In the genomic region with DNA sequence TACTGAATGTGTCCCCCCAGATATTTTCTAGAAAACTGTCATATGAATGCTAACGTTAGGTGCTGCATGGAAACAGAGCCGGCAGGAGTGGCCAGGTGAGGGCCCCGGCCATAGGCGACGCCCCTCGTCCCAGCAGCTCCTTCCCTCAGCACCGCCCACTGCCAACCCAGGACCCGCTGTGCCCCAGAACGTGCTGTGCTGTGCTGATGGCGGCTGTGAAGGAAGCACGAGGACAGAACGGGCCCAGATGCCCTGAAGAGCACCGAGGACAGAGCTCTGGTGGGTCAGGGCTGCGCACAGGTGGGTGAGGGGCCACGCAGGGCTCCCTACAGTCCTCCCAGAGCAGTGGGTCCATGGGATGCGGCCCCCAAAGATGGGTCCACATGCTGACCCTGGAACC, we compare ENCODE assay signal across 29 cellular contexts. TPM values are rescaled to one million over a fixed set of nuclear protein-coding genes. Genes with fewer than 3 reads are reported as not detected.
DNase-seq lines count a peak whose midpoint lies in the region; ATAC-seq and TF ChIP-seq lines count a peak whose summit lies in the region.
"Had no signal": no experiment of that assay in that cellular context is flagged by ENCODE, and none has a peak within 500 bp of the region (broad histone marks: within the 10 kb centered on the region; RNA-seq: fewer than 3 reads in every experiment).

No MANE protein-coding gene starts in this region.

- peaks cover 4 to 6% of the 10 kb centered on the region in 2 donors for H3K36me3 Mint-ChIP-seq in activated T-cell treated with anti-CD3 and anti-CD28 coated beads, Interleukin-2, amount 50 U/mL, for 72 hours (ENCODE audit: insufficient read depth in 2 of 2)
- H3K36me3 Mint-ChIP-seq in activated naive CD8-positive, alpha-beta T cell treated with anti-CD3 and anti-CD28 coated beads, Interleukin-2, amount 50 U/mL, for 24 hours (ENCODE audit: low read depth) = peaks cover 37% of the 10 kb centered on the region
- peaks cover 87% of the 10 kb centered on the region for H3K36me3 Mint-ChIP-seq in stimulated activated effector memory CD8-positive, alpha-beta T cell treated with anti-CD3 and anti-CD28 coated beads, Interleukin-12 subunit alpha, Interleukin-12 subunit beta, amount 100 ng/mL, for 72 hours

- no peaks in the 10 kb centered on the region for H3K27me3 ChIP-seq in gastrocnemius medialis
- H3K27me3 ChIP-seq: colonic mucosa, esophagus muscularis mucosa, gastroesophageal sphincter, pancreas, thyroid gland had no signal

- H3K36me3 ChIP-seq in gastrocnemius medialis = no peaks in the 10 kb centered on the region
- H3K36me3 ChIP-seq: colonic mucosa had no signal

- no peak for ATAC-seq in activated T-cell treated with anti-CD3 and anti-CD28 coated beads, Interleukin-2, amount 50 U/mL, for 72 hours (replicated peaks in 1 of 2)
- no peak for ATAC-seq in activated naive CD8-positive, alpha-beta T cell treated with anti-CD3 and anti-CD28 coated beads, Interleukin-2, amount 50 U/mL, for 24 hours
- ATAC-seq in stimulated activated effector memory CD8-positive, alpha-beta T cell treated with anti-CD3 and anti-CD28 coated beads, Interleukin-12 subunit alpha, Interleukin-12 subunit beta, amount 100 ng/mL, for 72 hours = no peak
- ATAC-seq in gastrocnemius medialis = no peak
- ATAC-seq: gastroesophageal sphincter, left lobe of liver, pancreas, right cardiac atrium had no signal

- H3K4me1 Mint-ChIP-seq in activated T-cell treated with anti-CD3 and anti-CD28 coated beads, Interleukin-2, amount 50 U/mL, for 72 hours (ENCODE audit: low read depth) = peaks cover 50% of the 10 kb centered on the region
- peaks cover 90% of the 10 kb centered on the region for H3K4me1 Mint-ChIP-seq in activated naive CD8-positive, alpha-beta T cell treated with anti-CD3 and anti-CD28 coated beads, Interleukin-2, amount 50 U/mL, for 24 hours
- H3K4me1 Mint-ChIP-seq in stimulated activated effector memory CD8-positive, alpha-beta T cell treated with anti-CD3 and anti-CD28 coated beads, Interleukin-12 subunit alpha, Interleukin-12 subunit beta, amount 100 ng/mL, for 72 hours = peaks cover 97% of the 10 kb centered on the region

- no peak for DNase-seq in activated T-cell treated with anti-CD3 and anti-CD28 coated beads, Interleukin-2, amount 50 U/mL, for 72 hours
- DNase-seq in activated T-cell treated with anti-CD3 and anti-CD28 coated beads, Interleukin-2, amount 50 U/mL, for 1 hour = no peak
- no peak for DNase-seq in activated naive CD8-positive, alpha-beta T cell treated with anti-CD3 and anti-CD28 coated beads, Interleukin-2, amount 50 U/mL, for 24 hours
- no peak for DNase-seq in stimulated activated effector memory CD8-positive, alpha-beta T cell treated with anti-CD3 and anti-CD28 coated beads, Interleukin-12 subunit alpha, Interleukin-12 subunit beta, amount 100 ng/mL, for 72 hours (ENCODE audit: low spot score in 2 of 2)
- no peak for DNase-seq in NCI-H748 treated with DMSO at 0.1 percent for 48 hours (lab: John Stamatoyannopoulos, UW)
- no peak for DNase-seq in EL
- DNase-seq in gastrocnemius medialis = no peak
- DNase-seq: activated CD4-positive, alpha-beta T cell treated with anti-CD3 and anti-CD28 coated beads for 48 hours; activated CD8-positive, alpha-beta memory T cell treated with anti-CD3 and anti-CD28 coated beads, Interleukin-2, amount 50 U/mL, for 48 hours; activated gamma-delta T cell treated with Interleukin-2 at 50 U/mL for 16 hours; amniotic stem cell; colonic mucosa; effector memory CD4-positive, alpha-beta T cell; hippocampal formation; NCI-H1694; NCI-H524 treated with DMSO at 0.1 percent for 48 hours; pancreas; right cardiac atrium; RPMI8226; stimulated activated CD4-positive, alpha-beta T cell treated with anti-CD3 and anti-CD28 coated beads, Interleukin-4, amount 100 ng/mL, for 1 hour had no signal

- peak overlapping the region; percentile 69 for H3K27ac Mint-ChIP-seq in activated T-cell treated with anti-CD3 and anti-CD28 coated beads, Interleukin-2, amount 50 U/mL, for 72 hours
- peak overlapping the region; percentile 52 for H3K27ac Mint-ChIP-seq in activated naive CD8-positive, alpha-beta T cell treated with anti-CD3 and anti-CD28 coated beads, Interleukin-2, amount 50 U/mL, for 24 hours
- H3K27ac Mint-ChIP-seq in stimulated activated effector memory CD8-positive, alpha-beta T cell treated with anti-CD3 and anti-CD28 coated beads, Interleukin-12 subunit alpha, Interleukin-12 subunit beta, amount 100 ng/mL, for 72 hours = peak overlapping the region; percentile 88
- H3K27ac Mint-ChIP-seq: nephron had no signal

- in situ Hi-C loops in GM18951 (cut with MboI; ENCODE audit: low sequenced_read_pairs, unreplicated experiment) = loop anchor here (10.0 kb wide), 1 partner anchor 101 kb away; no protein-coding TSS in a partner anchor
- in situ Hi-C loops in gastrocnemius medialis (cut with MboI; ENCODE audit: low sequenced_read_pairs in 4 of 4) = no loop called here

- TF ChIP-seq CTCF in gastrocnemius medialis (IDR thresholded peaks at IDR 0.05 in 4 of 5, conservative IDR thresholded peaks at IDR 0.05 in 1 of 5) = no peak

- peak; percentile 17 for TF ChIP-seq POLR2A in GM18951 (IDR thresholded peaks at IDR 0.05; ENCODE audit: extremely low read depth, insufficient read depth, insufficient read length)
- no peak for TF ChIP-seq POLR2A in gastrocnemius medialis (IDR thresholded peaks at IDR 0.05)

- peak overlapping the region; percentile 20 to 49 for H3K4me3 Mint-ChIP-seq in activated T-cell treated with anti-CD3 and anti-CD28 coated beads, Interleukin-2, amount 50 U/mL, for 72 hours
- peak overlapping the region; percentile 45 for H3K4me3 Mint-ChIP-seq in activated naive CD8-positive, alpha-beta T cell treated with anti-CD3 and anti-CD28 coated beads, Interleukin-2, amount 50 U/mL, for 24 hours
- H3K4me3 Mint-ChIP-seq in stimulated activated effector memory CD8-positive, alpha-beta T cell treated with anti-CD3 and anti-CD28 coated beads, Interleukin-12 subunit alpha, Interleukin-12 subunit beta, amount 100 ng/mL, for 72 hours = peak overlapping the region; percentile 74
- H3K4me3 Mint-ChIP-seq: nephron had no signal

- intact Hi-C loops in gastrocnemius medialis (cut with DNase I; ENCODE audit: low total_unique reads) = no loop called here

- no peak overlapping the region for H3K4me3 ChIP-seq in gastrocnemius medialis
- H3K4me3 ChIP-seq: colonic mucosa, esophagus muscularis mucosa, gastroesophageal sphincter, HAP-1, pancreas, thyroid gland had no signal

- no peak overlapping the region for H3K27ac ChIP-seq in gastrocnemius medialis
- H3K27ac ChIP-seq: colonic mucosa, esophagus muscularis mucosa, gastroesophageal sphincter, pancreas, thyroid gland had no signal

- H3K9me3 ChIP-seq in gastrocnemius medialis = no peaks in the 10 kb centered on the region
- H3K9me3 ChIP-seq: colonic mucosa, esophagus muscularis mucosa, gastroesophageal sphincter, HAP-1, pancreas, thyroid gland had no signal

- H3K27me3 Mint-ChIP-seq in activated T-cell treated with anti-CD3 and anti-CD28 coated beads, Interleukin-2, amount 50 U/mL, for 72 hours (ENCODE audit: low read depth) = no peaks in the 10 kb centered on the region
- H3K27me3 Mint-ChIP-seq in activated naive CD8-positive, alpha-beta T cell treated with anti-CD3 and anti-CD28 coated beads, Interleukin-2, amount 50 U/mL, for 24 hours = no peaks in the 10 kb centered on the region
- H3K27me3 Mint-ChIP-seq: stimulated activated naive CD8-positive, alpha-beta T cell treated with anti-CD3 and anti-CD28 coated beads, Interleukin-15, amount 100 ng/mL, for 72 hours had no signal

- no peaks in the 10 kb centered on the region for H3K4me1 ChIP-seq in gastrocnemius medialis
- H3K4me1 ChIP-seq: colonic mucosa, HAP-1, pancreas had no signal

- H3K9me3 Mint-ChIP-seq in activated T-cell treated with anti-CD3 and anti-CD28 coated beads, Interleukin-2, amount 50 U/mL, for 72 hours = no peaks in the 10 kb centered on the region
- H3K9me3 Mint-ChIP-seq in activated naive CD8-positive, alpha-beta T cell treated with anti-CD3 and anti-CD28 coated beads, Interleukin-2, amount 50 U/mL, for 24 hours = no peaks in the 10 kb centered on the region
- H3K9me3 Mint-ChIP-seq in stimulated activated effector memory CD8-positive, alpha-beta T cell treated with anti-CD3 and anti-CD28 coated beads, Interleukin-12 subunit alpha, Interleukin-12 subunit beta, amount 100 ng/mL, for 72 hours = no peaks in the 10 kb centered on the region
- H3K9me3 Mint-ChIP-seq: nephron; stimulated activated naive CD8-positive, alpha-beta T cell treated with anti-CD3 and anti-CD28 coated beads, Interleukin-15, amount 100 ng/mL, for 72 hours had no signal

RNA-seq across cellular contexts. Expression of a gene that starts 30.3 kb away (rescaled TPM):
- 10 to 100 TPM; 31.3 to 37.7 TPM for total RNA-seq in activated T-cell treated with anti-CD3 and anti-CD28 coated beads, Interleukin-2, amount 50 U/mL, for 72 hours
- 1 to 10 TPM; 1.4 to 9.2 (median 4.2) TPM for total RNA-seq in gastrocnemius medialis

RNA-seq across cellular contexts. Expression of a gene that starts 48.2 kb away (rescaled TPM):
- not detected for total RNA-seq in activated T-cell treated with anti-CD3 and anti-CD28 coated beads, Interleukin-2, amount 50 U/mL, for 72 hours
- total RNA-seq in gastrocnemius medialis = not detected
- total RNA-seq: colonic mucosa; gastroesophageal sphincter; left lobe of liver; pancreas; right cardiac atrium; T-helper 1 cell treated with Interleukin-12 subunit alpha and Interleukin-12 subunit beta and Interleukin-4 antibody, amounts not matched to agents 30 ng/mL and 1 ng/mL, for 36 hours had no signal
